ENCODE assay signal across 24 cellular contexts in the genomic region with DNA sequence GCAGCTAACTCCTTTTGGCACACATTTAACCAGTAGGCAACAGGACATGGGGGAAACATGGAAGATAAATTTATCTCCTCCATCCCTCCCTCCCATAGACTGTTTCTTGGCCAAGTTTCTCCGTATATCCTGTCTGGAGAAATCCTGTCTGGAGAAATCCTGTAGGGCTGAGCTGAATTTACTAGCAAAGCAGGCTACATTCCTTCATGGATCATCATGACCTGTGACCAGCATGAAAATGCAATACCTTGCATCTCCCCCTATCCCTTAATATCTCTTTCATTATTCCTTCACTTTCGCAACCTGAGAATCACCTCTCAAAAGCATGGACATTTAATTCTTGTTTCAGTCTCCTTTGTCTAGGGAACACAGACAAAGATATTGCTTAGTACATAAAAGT.
"Had no signal": no experiment of that assay in that cellular context is flagged by ENCODE, and none has a peak within 500 bp of the region (broad histone marks: within the 10 kb centered on the region; RNA-seq: fewer than 3 reads in every experiment).

No MANE protein-coding gene starts in this region.

- DNase-seq: activated CD4-positive, alpha-beta memory T cell treated with anti-CD3 and anti-CD28 coated beads, Interleukin-2, amount 10 ng/mL, durations not matched to agents 7 days and 5 days; activated CD4-positive, alpha-beta T cell treated with anti-CD3 and anti-CD28 coated beads for 48 hours; activated CD4-positive, CD25-positive, alpha-beta regulatory T cell; activated CD8-positive, alpha-beta memory T cell treated with anti-CD3 and anti-CD28 coated beads, Interleukin-2, amount 10 ng/mL, durations not matched to agents 7 days and 5 days; activated naive CD4-positive, alpha-beta T cell; activated naive CD8-positive, alpha-beta T cell treated with anti-CD3 and anti-CD28 coated beads for 36 hours; activated T-cell treated with anti-CD3 and anti-CD28 coated beads, Interleukin-2, amount 50 U/mL, for 1 hour; amygdala; central memory CD4-positive, alpha-beta T cell; colonic mucosa; endodermal cell; head of caudate nucleus; left lung; midbrain; nephron progenitor cell; occipital lobe; stimulated activated CD4-positive, alpha-beta T cell treated with anti-CD3 and anti-CD28 coated beads, Interleukin-15, amount 100 ng/mL, for 24 hours; stimulated activated CD4-positive, alpha-beta T cell treated with anti-CD3 and anti-CD28 coated beads, Interleukin-2, amount 100 ng/mL, for 48 hours; T1000; uterus had no signal

- H3K9me3 ChIP-seq: colonic mucosa, left lung, tibial nerve, uterus had no signal

- H3K27ac ChIP-seq: colonic mucosa, left lung, tibial nerve, uterus had no signal

- H3K36me3 ChIP-seq: colonic mucosa, left lung, tibial nerve, uterus had no signal

- H3K4me1 Mint-ChIP-seq: activated CD4-positive, alpha-beta memory T cell treated with anti-CD3 and anti-CD28 coated beads, Interleukin-2, amount 10 ng/mL, durations not matched to agents 7 days and 5 days; activated CD8-positive, alpha-beta memory T cell treated with anti-CD3 and anti-CD28 coated beads, Interleukin-2, amount 10 ng/mL, durations not matched to agents 7 days and 5 days; activated naive CD8-positive, alpha-beta T cell treated with anti-CD3 and anti-CD28 coated beads for 36 hours; activated T-helper 17 cell treated with anti-CD3 and anti-CD28 coated beads, Interleukin-2, amount 50 U/mL, for 72 hours; brain had no signal

- H3K27ac Mint-ChIP-seq: activated CD4-positive, alpha-beta memory T cell treated with anti-CD3 and anti-CD28 coated beads, Interleukin-2, amount 10 ng/mL, durations not matched to agents 7 days and 5 days; activated CD8-positive, alpha-beta memory T cell treated with anti-CD3 and anti-CD28 coated beads, Interleukin-2, amount 10 ng/mL, durations not matched to agents 7 days and 5 days; activated naive CD8-positive, alpha-beta T cell treated with anti-CD3 and anti-CD28 coated beads for 36 hours; activated T-helper 17 cell treated with anti-CD3 and anti-CD28 coated beads, Interleukin-2, amount 50 U/mL, for 72 hours; brain; endodermal cell; nephron progenitor cell; stimulated activated naive CD8-positive, alpha-beta T cell treated with anti-CD3 and anti-CD28 coated beads, Interleukin-15, Interleukin-2, amounts not matched to agents 100 ng/mL and 50 ng/mL, for 24 hours had no signal

- H3K27me3 ChIP-seq: colonic mucosa, left lung, tibial nerve, uterus had no signal

- ATAC-seq: activated CD8-positive, alpha-beta memory T cell treated with anti-CD3 and anti-CD28 coated beads, Interleukin-2, amount 10 ng/mL, durations not matched to agents 7 days and 5 days; activated T-helper 17 cell treated with anti-CD3 and anti-CD28 coated beads, Interleukin-2, amount 50 U/mL, for 72 hours; left lung had no signal

- H3K4me3 Mint-ChIP-seq: activated CD4-positive, alpha-beta memory T cell treated with anti-CD3 and anti-CD28 coated beads, Interleukin-2, amount 10 ng/mL, durations not matched to agents 7 days and 5 days; activated CD8-positive, alpha-beta memory T cell treated with anti-CD3 and anti-CD28 coated beads, Interleukin-2, amount 10 ng/mL, durations not matched to agents 7 days and 5 days; activated naive CD8-positive, alpha-beta T cell treated with anti-CD3 and anti-CD28 coated beads for 36 hours; activated T-helper 17 cell treated with anti-CD3 and anti-CD28 coated beads, Interleukin-2, amount 50 U/mL, for 72 hours; brain; endodermal cell; nephron progenitor cell; stimulated activated naive CD8-positive, alpha-beta T cell treated with anti-CD3 and anti-CD28 coated beads, Interleukin-15, Interleukin-2, amounts not matched to agents 100 ng/mL and 50 ng/mL, for 24 hours had no signal

- H3K9me3 Mint-ChIP-seq: activated CD4-positive, alpha-beta memory T cell treated with anti-CD3 and anti-CD28 coated beads, Interleukin-2, amount 10 ng/mL, durations not matched to agents 7 days and 5 days; activated naive CD8-positive, alpha-beta T cell treated with anti-CD3 and anti-CD28 coated beads for 36 hours; activated T-helper 17 cell treated with anti-CD3 and anti-CD28 coated beads, Interleukin-2, amount 50 U/mL, for 72 hours; brain; endodermal cell; nephron progenitor cell; stimulated activated naive CD8-positive, alpha-beta T cell treated with anti-CD3 and anti-CD28 coated beads, Interleukin-15, Interleukin-2, amounts not matched to agents 100 ng/mL and 50 ng/mL, for 24 hours had no signal

- H3K27me3 Mint-ChIP-seq: activated CD4-positive, alpha-beta memory T cell treated with anti-CD3 and anti-CD28 coated beads, Interleukin-2, amount 10 ng/mL, durations not matched to agents 7 days and 5 days; activated CD8-positive, alpha-beta memory T cell treated with anti-CD3 and anti-CD28 coated beads, Interleukin-2, amount 10 ng/mL, durations not matched to agents 7 days and 5 days; activated naive CD8-positive, alpha-beta T cell treated with anti-CD3 and anti-CD28 coated beads for 36 hours; activated T-helper 17 cell treated with anti-CD3 and anti-CD28 coated beads, Interleukin-2, amount 50 U/mL, for 72 hours; brain; stimulated activated naive CD8-positive, alpha-beta T cell treated with anti-CD3 and anti-CD28 coated beads, Interleukin-15, Interleukin-2, amounts not matched to agents 100 ng/mL and 50 ng/mL, for 24 hours had no signal

- H3K36me3 Mint-ChIP-seq: activated CD8-positive, alpha-beta memory T cell treated with anti-CD3 and anti-CD28 coated beads, Interleukin-2, amount 10 ng/mL, durations not matched to agents 7 days and 5 days; activated naive CD8-positive, alpha-beta T cell treated with anti-CD3 and anti-CD28 coated beads for 36 hours; brain had no signal

- H3K4me3 ChIP-seq: colonic mucosa, left lung, tibial nerve, uterus had no signal

- H3K4me1 ChIP-seq: colonic mucosa, left lung, tibial nerve, uterus had no signal
